22 cellular contexts compared by ENCODE assay signal in the genomic region with DNA sequence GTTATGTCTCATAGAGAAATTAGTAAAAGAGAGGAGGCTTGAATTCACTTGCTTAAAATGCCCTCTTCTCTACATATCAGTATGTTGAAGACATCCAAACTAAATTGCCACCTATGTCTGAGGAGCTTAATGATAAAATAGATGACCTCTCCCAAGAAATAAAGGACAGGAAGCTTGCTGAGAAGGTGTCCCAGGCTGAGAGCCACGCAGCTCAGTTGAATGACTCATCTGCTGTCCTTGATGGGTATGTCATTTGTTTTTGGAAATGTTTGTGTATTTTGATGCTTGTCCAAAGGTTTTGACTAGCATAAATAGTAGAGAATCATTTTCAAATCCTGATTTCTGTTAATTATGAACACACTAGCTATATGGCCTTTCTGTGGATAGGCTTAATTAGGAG.
DNase-seq lines count a peak whose midpoint lies in the region; ATAC-seq lines count a peak whose summit lies in the region.
"Had no signal": no experiment of that assay in that cellular context is flagged by ENCODE, and none has a peak within 500 bp of the region (broad histone marks: within the 10 kb centered on the region; RNA-seq: fewer than 3 reads in every experiment).

No MANE protein-coding gene starts in this region.

- DNase-seq in GM04503 (ENCODE audit: low read depth) (peak; percentile 12), MG63 (peak; percentile 45), dermis blood vessel endothelial cell (peak; percentile 1), mesenchymal stem cell (peak; percentile 1), occipital lobe (lab: John Stamatoyannopoulos, UW) (no peak), CD1c-positive myeloid dendritic cell (ENCODE audit: extremely low spot score) (no peak)
- DNase-seq: activated CD8-positive, alpha-beta memory T cell treated with anti-CD3 and anti-CD28 coated beads, Interleukin-2, amount 50 U/mL, for 48 hours; activated naive CD8-positive, alpha-beta T cell treated with anti-CD3 and anti-CD28 coated beads, Interleukin-2, amount 10 ng/mL, durations not matched to agents 7 days and 5 days; AML-193; CD8-positive, alpha-beta memory T cell; hypothalamus; NCI-H146; NCI-H524; RPMI8226; SK-N-SH; small intestine; stimulated activated CD4-positive, alpha-beta T cell treated with anti-CD3 and anti-CD28 coated beads, Interleukin-2, amount 100 ng/mL, for 48 hours; stimulated activated naive CD4-positive, alpha-beta T cell had no signal

- H2BK5ac ChIP-seq in mesenchymal stem cell (ENCODE audit: low read depth, low read length, poor library complexity, severe bottlenecking): no peak overlapping the region

- no peak overlapping the region for H3K9ac ChIP-seq in mesenchymal stem cell (ENCODE audit: low read length)
- H3K9ac ChIP-seq: SK-N-SH had no signal

- H3K4me3 ChIP-seq in MG63 (no peak overlapping the region), mesenchymal stem cell (ENCODE audit: insufficient read depth in 1 of 2, low read depth in 1 of 2, low read length in 2 of 2) (no peak overlapping the region)
- H3K4me3 ChIP-seq: breast epithelium, thoracic aorta had no signal

- H3K14ac ChIP-seq in mesenchymal stem cell (ENCODE audit: low read length in 2 of 2): no peak overlapping the region

- no peak overlapping the region for H3K4ac ChIP-seq in mesenchymal stem cell (ENCODE audit: low read depth in 1 of 2, low read length in 2 of 2)

- no peak overlapping the region for H3K23ac ChIP-seq in mesenchymal stem cell (ENCODE audit: low read length in 2 of 2)

- H4K91ac ChIP-seq in mesenchymal stem cell (ENCODE audit: low read length): no peak overlapping the region

- H4K8ac ChIP-seq in mesenchymal stem cell (ENCODE audit: low read length): no peak overlapping the region

- H3K4me1 ChIP-seq in mesenchymal stem cell (ENCODE audit: control insufficient read depth, insufficient read depth, low read depth, low read length): no peaks in the 10 kb centered on the region
- H3K4me1 ChIP-seq: breast epithelium had no signal

- H3K4me2 ChIP-seq in mesenchymal stem cell (ENCODE audit: low read length, poor library complexity, severe bottlenecking): no peak overlapping the region
- H3K4me2 ChIP-seq: SK-N-SH had no signal

- no peak overlapping the region for H2BK15ac ChIP-seq in mesenchymal stem cell (ENCODE audit: low read depth, poor library complexity, severe bottlenecking)

- H3K36me3 ChIP-seq in MG63: no peaks in the 10 kb centered on the region
- peaks cover 0 to 23% of the 10 kb centered on the region in 2 experiments for H3K36me3 ChIP-seq in mesenchymal stem cell (ENCODE audit: control insufficient read depth in 1 of 2, insufficient read depth in 2 of 2, low read depth in 1 of 2, low read length in 2 of 2)

- H2BK120ac ChIP-seq in mesenchymal stem cell (ENCODE audit: low read depth, low read length): no peak overlapping the region

- H2AK5ac ChIP-seq in mesenchymal stem cell (ENCODE audit: low read length, severe bottlenecking): no peak overlapping the region

- no peak for ATAC-seq in GM19397 (IDR thresholded peaks at IDR 0.05; ENCODE audit: unreplicated experiment)

- no peak overlapping the region for H2BK12ac ChIP-seq in mesenchymal stem cell (ENCODE audit: low read length in 2 of 2)

- no peaks in the 10 kb centered on the region for H3K27me3 ChIP-seq in MG63
- H3K27me3 ChIP-seq in mesenchymal stem cell (ENCODE audit: control insufficient read depth in 1 of 2, insufficient read depth in 1 of 2, low read length in 2 of 2): no peaks in the 10 kb centered on the region
- H3K27me3 ChIP-seq: breast epithelium had no signal

- 7% methylated on average over 1 of the region's 1 CpG for WGBS in mesenchymal stem cell

- H3K79me1 ChIP-seq in mesenchymal stem cell (replicated peaks; ENCODE audit: low read length, poor library complexity, severe bottlenecking): no peaks in the 10 kb centered on the region

- H3K27ac ChIP-seq in mesenchymal stem cell (ENCODE audit: low read length, poor library complexity, severe bottlenecking): no peak overlapping the region
- H3K27ac ChIP-seq: breast epithelium, thoracic aorta, VCaP had no signal

- no peaks in the 10 kb centered on the region for H3K9me3 ChIP-seq in MG63
- H3K9me3 ChIP-seq in mesenchymal stem cell (ENCODE audit: control insufficient read depth, low read length): no peaks in the 10 kb centered on the region
- H3K9me3 ChIP-seq: breast epithelium, SK-N-SH, thoracic aorta had no signal

- no peak overlapping the region for H3K18ac ChIP-seq in mesenchymal stem cell (ENCODE audit: low read depth in 1 of 2, low read length in 2 of 2)

- no peak overlapping the region for H2AFZ ChIP-seq in mesenchymal stem cell (ENCODE audit: low read depth, low read length)

Comparison
In these comparisons a context has a peak if more than half of its experiments do, and no peak if none do; other contexts are left out.
1. DNase-seq: peak in GM04503 (single experiment), MG63 (single experiment), dermis blood vessel endothelial cell (single experiment) and mesenchymal stem cell (single experiment); none in occipital lobe (single experiment) and CD1c-positive myeloid dendritic cell (single experiment).